In the genomic region with DNA sequence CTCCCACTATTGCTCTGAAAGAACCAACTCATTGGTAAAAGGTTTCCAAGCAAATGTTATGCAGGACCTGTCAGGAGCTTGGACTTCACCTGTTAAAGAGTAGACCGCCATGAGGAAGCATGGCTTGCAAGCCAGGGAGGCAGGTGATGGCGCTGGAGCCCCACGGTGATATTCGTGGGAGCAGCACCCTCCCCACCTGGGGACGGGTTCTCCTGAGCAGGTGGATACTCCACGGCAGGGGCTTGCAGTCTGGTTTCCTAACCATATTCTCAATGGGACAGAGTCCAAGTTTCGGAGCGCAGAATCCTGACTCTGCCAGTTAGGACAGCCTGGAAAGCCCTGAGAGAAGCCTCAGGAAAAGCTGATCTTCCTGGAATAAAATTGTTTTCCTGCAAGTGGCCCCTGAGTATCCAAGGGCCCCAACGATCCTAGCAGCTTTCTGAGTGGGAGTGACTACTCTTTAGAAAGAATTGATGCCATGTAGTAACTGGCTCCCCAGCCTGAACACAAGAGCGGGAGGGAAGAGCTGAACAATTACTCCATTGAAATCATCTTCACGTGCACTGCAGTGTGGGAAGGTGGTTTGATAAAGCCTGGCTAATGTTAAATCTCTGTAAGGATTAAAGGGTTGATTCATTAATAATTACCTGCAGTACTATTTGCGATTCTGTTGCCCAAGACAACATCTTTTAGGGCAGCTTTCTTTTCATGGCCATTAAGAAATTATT, we compare ENCODE assay signal across 1 cellular context.
TF ChIP-seq lines count a peak whose summit lies in the region.

No MANE protein-coding gene starts in this region.

TF ChIP-seq in HCT116, 20 proteins besides CTCF, POLR2A, EP300 and RAD21:
- TF ChIP-seq, protein P1, sequence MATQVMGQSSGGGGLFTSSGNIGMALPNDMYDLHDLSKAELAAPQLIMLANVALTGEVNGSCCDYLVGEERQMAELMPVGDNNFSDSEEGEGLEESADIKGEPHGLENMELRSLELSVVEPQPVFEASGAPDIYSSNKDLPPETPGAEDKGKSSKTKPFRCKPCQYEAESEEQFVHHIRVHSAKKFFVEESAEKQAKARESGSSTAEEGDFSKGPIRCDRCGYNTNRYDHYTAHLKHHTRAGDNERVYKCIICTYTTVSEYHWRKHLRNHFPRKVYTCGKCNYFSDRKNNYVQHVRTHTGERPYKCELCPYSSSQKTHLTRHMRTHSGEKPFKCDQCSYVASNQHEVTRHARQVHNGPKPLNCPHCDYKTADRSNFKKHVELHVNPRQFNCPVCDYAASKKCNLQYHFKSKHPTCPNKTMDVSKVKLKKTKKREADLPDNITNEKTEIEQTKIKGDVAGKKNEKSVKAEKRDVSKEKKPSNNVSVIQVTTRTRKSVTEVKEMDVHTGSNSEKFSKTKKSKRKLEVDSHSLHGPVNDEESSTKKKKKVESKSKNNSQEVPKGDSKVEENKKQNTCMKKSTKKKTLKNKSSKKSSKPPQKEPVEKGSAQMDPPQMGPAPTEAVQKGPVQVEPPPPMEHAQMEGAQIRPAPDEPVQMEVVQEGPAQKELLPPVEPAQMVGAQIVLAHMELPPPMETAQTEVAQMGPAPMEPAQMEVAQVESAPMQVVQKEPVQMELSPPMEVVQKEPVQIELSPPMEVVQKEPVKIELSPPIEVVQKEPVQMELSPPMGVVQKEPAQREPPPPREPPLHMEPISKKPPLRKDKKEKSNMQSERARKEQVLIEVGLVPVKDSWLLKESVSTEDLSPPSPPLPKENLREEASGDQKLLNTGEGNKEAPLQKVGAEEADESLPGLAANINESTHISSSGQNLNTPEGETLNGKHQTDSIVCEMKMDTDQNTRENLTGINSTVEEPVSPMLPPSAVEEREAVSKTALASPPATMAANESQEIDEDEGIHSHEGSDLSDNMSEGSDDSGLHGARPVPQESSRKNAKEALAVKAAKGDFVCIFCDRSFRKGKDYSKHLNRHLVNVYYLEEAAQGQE (IDR thresholded peaks at IDR 0.05; ENCODE audit: low read depth): no peak
- TF ChIP-seq, protein P2, sequence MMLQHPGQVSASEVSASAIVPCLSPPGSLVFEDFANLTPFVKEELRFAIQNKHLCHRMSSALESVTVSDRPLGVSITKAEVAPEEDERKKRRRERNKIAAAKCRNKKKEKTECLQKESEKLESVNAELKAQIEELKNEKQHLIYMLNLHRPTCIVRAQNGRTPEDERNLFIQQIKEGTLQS (IDR thresholded peaks at IDR 0.05): no peak
- TF ChIP-seq CEBPB (IDR thresholded peaks at IDR 0.05; ENCODE audit: low read depth): no peak
